ENCODE assay signal across 30 cellular contexts in genomic region chr3:161358488-161358887, GRCh38. TPM values are rescaled to one million over a fixed set of nuclear protein-coding genes. Genes with fewer than 3 reads are reported as not detected.
"Had no signal": no experiment of that assay in that cellular context is flagged by ENCODE, and none has a peak within 500 bp of the region (broad histone marks: within the 10 kb centered on the region; RNA-seq: fewer than 3 reads in every experiment).

No MANE protein-coding gene starts in this region.

- ATAC-seq: activated CD8-positive, alpha-beta T cell treated with anti-CD3 and anti-CD28 coated beads for 36 hours; activated T-cell treated with anti-CD3 and anti-CD28 coated beads, Interleukin-2, amount 50 U/mL, for 72 hours; activated T-helper 17 cell treated with anti-CD3 and anti-CD28 coated beads, Interleukin-2, amount 50 U/mL, for 72 hours; K562 had no signal

- FAIRE-seq: K562, RCC 7860, TTC549 had no signal

- H3K27ac Mint-ChIP-seq: activated CD4-positive, alpha-beta T cell treated with anti-CD3 and anti-CD28 coated beads, Interleukin-2, amount 10 ng/mL, durations not matched to agents 24 days and 14 days; activated CD8-positive, alpha-beta T cell treated with anti-CD3 and anti-CD28 coated beads for 36 hours; activated naive CD8-positive, alpha-beta T cell treated with anti-CD3 and anti-CD28 coated beads for 36 hours; activated T-cell treated with anti-CD3 and anti-CD28 coated beads, Interleukin-2, amount 50 U/mL, for 72 hours; activated T-helper 17 cell treated with anti-CD3 and anti-CD28 coated beads, Interleukin-2, amount 50 U/mL, for 72 hours had no signal

- H3K4me1 Mint-ChIP-seq: activated CD4-positive, alpha-beta T cell treated with anti-CD3 and anti-CD28 coated beads, Interleukin-2, amount 10 ng/mL, durations not matched to agents 24 days and 14 days; activated naive CD8-positive, alpha-beta T cell treated with anti-CD3 and anti-CD28 coated beads for 36 hours; activated T-helper 17 cell treated with anti-CD3 and anti-CD28 coated beads, Interleukin-2, amount 50 U/mL, for 72 hours had no signal

- H3K4me1 ChIP-seq: SJCRH30 had no signal

- H3K4me2 ChIP-seq: PC-9 had no signal

- DNase-seq: activated CD4-positive, alpha-beta T cell treated with anti-CD3 and anti-CD28 coated beads, Interleukin-2, amount 10 ng/mL, durations not matched to agents 24 days and 14 days; activated CD4-positive, alpha-beta T cell treated with anti-CD3 and anti-CD28 coated beads, Interleukin-2, amount 50 U/mL, for 4 hours; activated CD8-positive, alpha-beta T cell treated with anti-CD3 and anti-CD28 coated beads for 36 hours; activated effector memory CD4-positive, alpha-beta T cell treated with anti-CD3 and anti-CD28 coated beads, Interleukin-2, amount 50 U/mL, for 16 hours; activated naive CD4-positive, alpha-beta T cell; activated naive CD4-positive, alpha-beta T cell treated with anti-CD3 and anti-CD28 coated beads, Interleukin-2, amount 50 U/mL, for 16 hours; activated naive CD8-positive, alpha-beta T cell treated with anti-CD3 and anti-CD28 coated beads for 36 hours; activated T-cell treated with anti-CD3 and anti-CD28 coated beads, Interleukin-2, amount 50 U/mL, for 1 hour; activated T-cell treated with anti-CD3 and anti-CD28 coated beads, Interleukin-2, amount 50 U/mL, for 72 hours; amniotic stem cell; aorta; NCI-H1048; NCI-H1436 treated with DMSO at 0.1 percent for 48 hours; NCI-H1694 treated with DMSO at 0.1 percent for 48 hours; NCI-H2029; NCI-H345; NCI-H524 treated with DMSO at 0.1 percent for 48 hours; SHP77; SJCRH30 had no signal

- H2AFZ ChIP-seq: PC-9 had no signal

- H3K9me3 ChIP-seq: SJCRH30 had no signal

- H3K4me3 Mint-ChIP-seq: activated CD4-positive, alpha-beta T cell treated with anti-CD3 and anti-CD28 coated beads, Interleukin-2, amount 10 ng/mL, durations not matched to agents 24 days and 14 days; activated CD8-positive, alpha-beta T cell treated with anti-CD3 and anti-CD28 coated beads for 36 hours; activated naive CD8-positive, alpha-beta T cell treated with anti-CD3 and anti-CD28 coated beads for 36 hours; activated T-cell treated with anti-CD3 and anti-CD28 coated beads, Interleukin-2, amount 50 U/mL, for 72 hours; activated T-helper 17 cell treated with anti-CD3 and anti-CD28 coated beads, Interleukin-2, amount 50 U/mL, for 72 hours had no signal

- H3K27ac ChIP-seq: PC-9, SJCRH30, SK-N-MC had no signal

- H3K9me3 Mint-ChIP-seq: activated CD4-positive, alpha-beta T cell treated with anti-CD3 and anti-CD28 coated beads, Interleukin-2, amount 10 ng/mL, durations not matched to agents 24 days and 14 days; activated CD8-positive, alpha-beta T cell treated with anti-CD3 and anti-CD28 coated beads for 36 hours; activated naive CD8-positive, alpha-beta T cell treated with anti-CD3 and anti-CD28 coated beads for 36 hours; activated T-cell treated with anti-CD3 and anti-CD28 coated beads, Interleukin-2, amount 50 U/mL, for 72 hours; activated T-helper 17 cell treated with anti-CD3 and anti-CD28 coated beads, Interleukin-2, amount 50 U/mL, for 72 hours had no signal

- H3K4me3 ChIP-seq: K562, PC-9, SJCRH30, SK-N-MC had no signal

- H3K36me3 Mint-ChIP-seq: activated naive CD8-positive, alpha-beta T cell treated with anti-CD3 and anti-CD28 coated beads for 36 hours had no signal

- H3K27me3 ChIP-seq: SJCRH30 had no signal

- H3K36me3 ChIP-seq: SJCRH30 had no signal

- H3K27me3 Mint-ChIP-seq: activated T-helper 17 cell treated with anti-CD3 and anti-CD28 coated beads, Interleukin-2, amount 50 U/mL, for 72 hours had no signal

RNA-seq across cellular contexts. Expression of gene SPTSSB, which starts 12.8 kb away (rescaled TPM):
- total RNA-seq: activated CD4-positive, alpha-beta T cell treated with anti-CD3 and anti-CD28 coated beads, Interleukin-2, amount 10 ng/mL, durations not matched to agents 24 days and 14 days; activated CD8-positive, alpha-beta memory T cell treated with anti-CD3 and anti-CD28 coated beads for 36 hours; activated CD8-positive, alpha-beta T cell treated with anti-CD3 and anti-CD28 coated beads for 36 hours; activated naive CD8-positive, alpha-beta T cell treated with anti-CD3 and anti-CD28 coated beads for 36 hours; activated T-cell treated with anti-CD3 and anti-CD28 coated beads, Interleukin-2, amount 50 U/mL, for 72 hours; activated T-helper 17 cell treated with anti-CD3 and anti-CD28 coated beads, Interleukin-2, amount 50 U/mL, for 72 hours; MCF 10A; NCI-H460; T-helper 1 cell treated with Interleukin-12 subunit alpha and Interleukin-12 subunit beta and Interleukin-4 antibody, amounts not matched to agents 30 ng/mL and 1 ng/mL, for 36 hours; T-helper 2 cell treated with Interferon-gamma antibody and Interleukin-4, amounts not matched to agents 100 ng/mL and 5 ng/mL, for 36 hours had no signal
